1 cellular context compared by ENCODE assay signal in the genomic region with DNA sequence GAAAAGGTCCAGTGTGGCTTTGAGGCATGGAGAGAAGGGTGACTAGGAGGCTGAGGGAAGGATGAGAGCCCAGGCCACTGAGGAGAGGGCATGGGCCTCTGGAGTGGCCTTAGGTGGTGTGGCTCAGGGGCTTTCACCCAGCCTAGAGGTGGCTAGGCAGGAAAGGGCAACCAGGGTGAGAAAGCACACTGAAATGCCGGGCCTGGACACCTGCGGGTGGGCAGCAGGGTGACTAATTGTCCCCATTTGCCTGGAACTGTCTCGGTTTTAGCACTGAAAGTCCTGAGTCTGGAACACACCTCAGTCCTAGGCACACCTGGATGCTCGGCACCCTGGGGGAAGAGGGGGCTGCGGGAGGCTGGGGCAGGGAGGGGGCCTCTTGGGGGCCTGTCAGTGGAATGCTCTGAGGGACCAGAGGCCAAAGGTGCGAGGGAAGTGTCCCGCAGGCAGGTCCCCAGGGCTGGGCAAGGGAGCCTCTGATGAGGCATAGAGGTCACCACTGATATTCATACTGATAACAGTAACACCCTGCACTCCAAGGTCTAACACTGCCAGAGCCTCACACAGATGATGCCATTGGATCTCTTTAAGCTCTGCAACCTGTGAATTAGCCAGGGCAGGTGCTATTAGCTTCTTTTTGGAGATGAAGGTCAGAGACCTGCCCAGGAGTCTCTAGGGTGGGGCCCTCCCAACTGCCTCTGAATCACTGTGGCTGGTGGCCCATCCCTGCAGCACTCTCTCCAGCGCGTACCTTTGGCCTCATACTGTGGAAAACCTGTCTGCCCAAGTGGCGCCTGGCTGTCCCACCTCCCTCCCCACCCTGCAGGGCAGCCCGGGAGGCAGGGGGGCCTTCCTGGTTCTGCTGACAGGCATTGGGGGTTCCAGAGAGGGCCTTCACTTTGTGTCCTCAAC.
TF ChIP-seq lines count a peak whose summit lies in the region.

No MANE protein-coding gene starts in this region.

TF ChIP-seq in H1, 55 proteins besides CTCF, POLR2A, EP300 and RAD21:
- TF ChIP-seq, protein P1, sequence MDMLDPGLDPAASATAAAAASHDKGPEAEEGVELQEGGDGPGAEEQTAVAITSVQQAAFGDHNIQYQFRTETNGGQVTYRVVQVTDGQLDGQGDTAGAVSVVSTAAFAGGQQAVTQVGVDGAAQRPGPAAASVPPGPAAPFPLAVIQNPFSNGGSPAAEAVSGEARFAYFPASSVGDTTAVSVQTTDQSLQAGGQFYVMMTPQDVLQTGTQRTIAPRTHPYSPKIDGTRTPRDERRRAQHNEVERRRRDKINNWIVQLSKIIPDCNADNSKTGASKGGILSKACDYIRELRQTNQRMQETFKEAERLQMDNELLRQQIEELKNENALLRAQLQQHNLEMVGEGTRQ (IDR thresholded peaks at IDR 0.05; ENCODE audit: low read length): no peak
- no peak for TF ChIP-seq CBX5 (IDR thresholded peaks at IDR 0.05; ENCODE audit: low read depth, low read length)
- TF ChIP-seq, protein P2, sequence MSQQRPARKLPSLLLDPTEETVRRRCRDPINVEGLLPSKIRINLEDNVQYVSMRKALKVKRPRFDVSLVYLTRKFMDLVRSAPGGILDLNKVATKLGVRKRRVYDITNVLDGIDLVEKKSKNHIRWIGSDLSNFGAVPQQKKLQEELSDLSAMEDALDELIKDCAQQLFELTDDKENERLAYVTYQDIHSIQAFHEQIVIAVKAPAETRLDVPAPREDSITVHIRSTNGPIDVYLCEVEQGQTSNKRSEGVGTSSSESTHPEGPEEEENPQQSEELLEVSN (IDR thresholded peaks at IDR 0.05): no peak
- no peak for TF ChIP-seq FOSL1 (IDR thresholded peaks at IDR 0.05; ENCODE audit: insufficient read depth, low read depth, low read length)
- TF ChIP-seq SIRT6 (IDR thresholded peaks at IDR 0.05; ENCODE audit: low read length): no peak
- TF ChIP-seq BCL11A (IDR thresholded peaks at IDR 0.05; ENCODE audit: low read depth in 2 of 2, low read length in 2 of 2): no peak
- TF ChIP-seq ZNF274 (IDR thresholded peaks at IDR 0.05; ENCODE audit: borderline replicate concordance, extremely low read depth, low read length): no peak
- TF ChIP-seq BACH1 (IDR thresholded peaks at IDR 0.05; ENCODE audit: low read length): no peak
- no peak for TF ChIP-seq SP4 (IDR thresholded peaks at IDR 0.05; ENCODE audit: low read length)
- no peak for TF ChIP-seq TBP (IDR thresholded peaks at IDR 0.05; ENCODE audit: low read depth, low read length)
- TF ChIP-seq TCF12 (IDR thresholded peaks at IDR 0.05; ENCODE audit: low read depth, low read length): no peak
- no peak for TF ChIP-seq HDAC2 (IDR thresholded peaks at IDR 0.05; ENCODE audit: borderline replicate concordance in 1 of 2, low read depth in 2 of 2, low read length in 2 of 2)
- TF ChIP-seq SIN3A (conservative IDR thresholded peaks at IDR 0.05 in 1 of 2, IDR thresholded peaks at IDR 0.05 in 1 of 2; ENCODE audit: low read depth in 1 of 2, low read length in 2 of 2): no peak
- TF ChIP-seq KDM4A (IDR thresholded peaks at IDR 0.05; ENCODE audit: low read depth, low read length, severe bottlenecking): no peak
- TF ChIP-seq, protein P3, sequence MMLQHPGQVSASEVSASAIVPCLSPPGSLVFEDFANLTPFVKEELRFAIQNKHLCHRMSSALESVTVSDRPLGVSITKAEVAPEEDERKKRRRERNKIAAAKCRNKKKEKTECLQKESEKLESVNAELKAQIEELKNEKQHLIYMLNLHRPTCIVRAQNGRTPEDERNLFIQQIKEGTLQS (IDR thresholded peaks at IDR 0.05; ENCODE audit: insufficient read depth, low read depth, low read length): no peak
- TF ChIP-seq CBX8 (IDR thresholded peaks at IDR 0.05; ENCODE audit: borderline replicate concordance, low read depth, low read length): no peak
- no peak for TF ChIP-seq SUZ12 (IDR thresholded peaks at IDR 0.05; ENCODE audit: low read length)
